4 cellular contexts compared by ENCODE assay signal in genomic region chr12:110704231-110704630, GRCh38. TPM values are rescaled to one million over a fixed set of nuclear protein-coding genes. Genes with fewer than 3 reads are reported as not detected.
"Had no signal": no experiment of that assay in that cellular context is flagged by ENCODE, and none has a peak within 500 bp of the region (broad histone marks: within the 10 kb centered on the region; RNA-seq: fewer than 3 reads in every experiment).

No MANE protein-coding gene starts in this region.

- DNase-seq: GDM1, GF-D8 had no signal

- H3K4me3 ChIP-seq: GM12878 had no signal

RNA-seq across cellular contexts. Expression of gene HVCN1, which starts 15.3 kb away (rescaled TPM):
- total RNA-seq: G401 had no signal
